Comparison of ENCODE assay signal across 27 cellular contexts in the genomic region with DNA sequence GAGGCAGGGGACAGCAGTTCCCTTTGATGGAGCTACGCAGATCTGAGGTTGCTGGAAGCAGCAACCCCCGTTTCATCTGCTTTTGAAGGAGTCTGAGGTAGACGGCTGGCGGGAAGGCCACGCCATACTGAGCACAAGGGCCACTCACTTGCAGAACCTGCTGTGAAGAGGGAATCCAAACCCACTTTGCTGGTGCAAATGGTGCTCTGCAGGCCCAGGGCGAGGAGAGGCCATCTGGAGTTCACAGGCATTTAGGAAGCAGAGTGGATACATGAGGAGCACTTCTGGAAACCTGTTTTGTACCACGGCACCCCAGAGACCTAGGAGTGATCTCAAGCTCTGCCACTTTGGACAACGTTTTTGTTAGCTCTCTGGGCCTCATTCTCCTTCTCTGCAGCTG.
"Had no signal": no experiment of that assay in that cellular context is flagged by ENCODE, and none has a peak within 500 bp of the region (broad histone marks: within the 10 kb centered on the region; RNA-seq: fewer than 3 reads in every experiment).

No MANE protein-coding gene starts in this region.

- H3K9me3 Mint-ChIP-seq: activated CD4-positive, alpha-beta T cell treated with anti-CD3 and anti-CD28 coated beads, Interleukin-2, amount 10 ng/mL, durations not matched to agents 7 days and 5 days; activated naive CD4-positive, alpha-beta T cell treated with anti-CD3 and anti-CD28 coated beads, Interleukin-2, amount 50 U/mL, for 24 hours; activated naive CD8-positive, alpha-beta T cell treated with anti-CD3 and anti-CD28 coated beads, Interleukin-2, amount 10 ng/mL, durations not matched to agents 7 days and 5 days; activated T-cell treated with anti-CD3 and anti-CD28 coated beads, Interleukin-2, amount 50 U/mL, for 24 hours; activated T-helper 2 cell treated with anti-CD3 and anti-CD28 coated beads, Interferon-gamma antibody, Interleukin-2, Interleukin-4, amounts not matched to agents 10 μg/mL and 5 μg/mL and 100 μg/mL, durations not matched to agents 14 hours and 24 hours and 36 hours; central memory CD8-positive, alpha-beta T cell had no signal

- H3K27me3 Mint-ChIP-seq: activated CD4-positive, alpha-beta T cell treated with anti-CD3 and anti-CD28 coated beads, Interleukin-2, amount 10 ng/mL, durations not matched to agents 7 days and 5 days; activated naive CD8-positive, alpha-beta T cell treated with anti-CD3 and anti-CD28 coated beads, Interleukin-2, amount 10 ng/mL, durations not matched to agents 7 days and 5 days had no signal

- H3K4me3 ChIP-seq: ascending aorta, cardiac muscle cell, SJCRH30, SK-N-MC had no signal

- ATAC-seq: activated CD4-positive, alpha-beta T cell treated with anti-CD3 and anti-CD28 coated beads for 36 hours; activated CD8-positive, alpha-beta T cell treated with anti-CD3 and anti-CD28 coated beads, Interleukin-2, amount 10 ng/mL, durations not matched to agents 7 days and 5 days; Panc1 had no signal

- H3K27ac ChIP-seq: ascending aorta, cardiac muscle cell, SJCRH30, SK-N-MC had no signal

- H3K4me1 Mint-ChIP-seq: activated CD4-positive, alpha-beta T cell treated with anti-CD3 and anti-CD28 coated beads for 36 hours; activated CD4-positive, alpha-beta T cell treated with anti-CD3 and anti-CD28 coated beads, Interleukin-2, amount 10 ng/mL, durations not matched to agents 7 days and 5 days; activated naive CD4-positive, alpha-beta T cell treated with anti-CD3 and anti-CD28 coated beads, Interleukin-2, amount 50 U/mL, for 24 hours; activated naive CD8-positive, alpha-beta T cell treated with anti-CD3 and anti-CD28 coated beads, Interleukin-2, amount 10 ng/mL, durations not matched to agents 7 days and 5 days; central memory CD8-positive, alpha-beta T cell had no signal

- DNase-seq: activated CD4-positive, alpha-beta T cell treated with anti-CD3 and anti-CD28 coated beads for 36 hours; activated CD4-positive, alpha-beta T cell treated with anti-CD3 and anti-CD28 coated beads, Interleukin-2, amount 10 ng/mL, durations not matched to agents 7 days and 5 days; activated CD4-positive, alpha-beta T cell treated with anti-CD3 and anti-CD28 coated beads, Interleukin-2, amount 50 U/mL, for 48 hours; activated CD8-positive, alpha-beta T cell treated with anti-CD3 and anti-CD28 coated beads, Interleukin-2, amount 10 ng/mL, durations not matched to agents 7 days and 5 days; activated gamma-delta T cell; activated naive CD4-positive, alpha-beta T cell treated with Interleukin-2 at 50 U/mL for 16 hours; activated naive CD8-positive, alpha-beta T cell treated with anti-CD3 and anti-CD28 coated beads, Interleukin-2, amount 10 ng/mL, durations not matched to agents 7 days and 5 days; activated T-cell treated with anti-CD3 and anti-CD28 coated beads, Interleukin-2, amount 50 U/mL, for 24 hours; amygdala; Karpas-422; KBM-7; NCI-H1105; NCI-H1417 treated with DMSO at 0.1 percent for 48 hours; NCI-H2029; NCI-H2171 treated with DMSO at 0.1 percent for 48 hours; NCI-H2227 treated with DMSO at 0.1 percent for 48 hours; NCI-H524 treated with DMSO at 0.1 percent for 48 hours; SHP77; SJCRH30; T1000 had no signal

- H3K9me3 ChIP-seq: ascending aorta, SJCRH30 had no signal

- H3K4me1 ChIP-seq: ascending aorta, SJCRH30 had no signal

- H3K4me3 Mint-ChIP-seq: activated CD4-positive, alpha-beta T cell treated with anti-CD3 and anti-CD28 coated beads for 36 hours; activated CD4-positive, alpha-beta T cell treated with anti-CD3 and anti-CD28 coated beads, Interleukin-2, amount 10 ng/mL, durations not matched to agents 7 days and 5 days; activated CD8-positive, alpha-beta T cell treated with anti-CD3 and anti-CD28 coated beads, Interleukin-2, amount 10 ng/mL, durations not matched to agents 7 days and 5 days; activated naive CD4-positive, alpha-beta T cell treated with anti-CD3 and anti-CD28 coated beads, Interleukin-2, amount 50 U/mL, for 24 hours; activated naive CD8-positive, alpha-beta T cell treated with anti-CD3 and anti-CD28 coated beads, Interleukin-2, amount 10 ng/mL, durations not matched to agents 7 days and 5 days; activated T-cell treated with anti-CD3 and anti-CD28 coated beads, Interleukin-2, amount 50 U/mL, for 24 hours; central memory CD8-positive, alpha-beta T cell had no signal

- H3K36me3 Mint-ChIP-seq: activated naive CD4-positive, alpha-beta T cell treated with anti-CD3 and anti-CD28 coated beads, Interleukin-2, amount 50 U/mL, for 24 hours; activated naive CD8-positive, alpha-beta T cell treated with anti-CD3 and anti-CD28 coated beads, Interleukin-2, amount 10 ng/mL, durations not matched to agents 7 days and 5 days had no signal

- H3K27ac Mint-ChIP-seq: activated CD4-positive, alpha-beta T cell treated with anti-CD3 and anti-CD28 coated beads for 36 hours; activated CD4-positive, alpha-beta T cell treated with anti-CD3 and anti-CD28 coated beads, Interleukin-2, amount 10 ng/mL, durations not matched to agents 7 days and 5 days; activated CD8-positive, alpha-beta T cell treated with anti-CD3 and anti-CD28 coated beads, Interleukin-2, amount 10 ng/mL, durations not matched to agents 7 days and 5 days; activated naive CD4-positive, alpha-beta T cell treated with anti-CD3 and anti-CD28 coated beads, Interleukin-2, amount 50 U/mL, for 24 hours; activated naive CD8-positive, alpha-beta T cell treated with anti-CD3 and anti-CD28 coated beads, Interleukin-2, amount 10 ng/mL, durations not matched to agents 7 days and 5 days; activated T-cell treated with anti-CD3 and anti-CD28 coated beads, Interleukin-2, amount 50 U/mL, for 24 hours; activated T-helper 2 cell treated with anti-CD3 and anti-CD28 coated beads, Interferon-gamma antibody, Interleukin-2, Interleukin-4, amounts not matched to agents 10 μg/mL and 5 μg/mL and 100 μg/mL, durations not matched to agents 14 hours and 24 hours and 36 hours had no signal

- H3K36me3 ChIP-seq: ascending aorta, cardiac muscle cell, SJCRH30 had no signal

- H3K27me3 ChIP-seq: ascending aorta, cardiac muscle cell had no signal
